In the genomic region with DNA sequence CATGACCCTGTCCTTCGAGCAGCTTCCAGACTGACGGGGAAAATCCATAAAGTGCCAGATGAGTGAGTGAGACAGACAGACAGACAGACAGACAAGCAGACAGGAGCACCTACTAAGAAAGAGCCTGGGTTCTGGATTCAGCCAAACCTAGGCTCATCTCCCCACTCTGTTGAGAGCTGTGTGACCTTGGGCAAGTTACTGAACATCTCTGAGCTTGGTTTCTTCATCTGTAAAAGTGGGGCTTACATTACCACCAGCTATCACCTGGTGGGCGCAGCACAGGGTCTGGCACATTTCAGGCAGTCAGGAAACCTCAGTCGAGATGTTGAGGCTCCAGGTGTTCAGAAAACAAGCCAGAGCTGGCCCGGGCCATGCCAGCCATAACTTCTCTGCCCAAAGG, we compare ENCODE assay signal across 32 cellular contexts. TPM values are rescaled to one million over a fixed set of nuclear protein-coding genes. Genes with fewer than 3 reads are reported as not detected.
"Had no signal": no experiment of that assay in that cellular context is flagged by ENCODE, and none has a peak within 500 bp of the region (broad histone marks: within the 10 kb centered on the region; RNA-seq: fewer than 3 reads in every experiment).

No MANE protein-coding gene starts in this region.

- H3K9me3 ChIP-seq: neutrophil, pancreas, prostate gland, spleen, suprapubic skin, testis, tibial artery, upper lobe of left lung, vagina had no signal

- H3K9ac ChIP-seq: neural progenitor cell had no signal

- DNase-seq: naive B cell; naive thymus-derived CD8-positive, alpha-beta T cell; nephron progenitor cell; nucleus accumbens; pancreas; right cardiac atrium; spleen; stimulated activated CD4-positive, alpha-beta T cell treated with anti-CD3 and anti-CD28 coated beads, Interleukin-12 subunit alpha, Interleukin-12 subunit beta, amount 100 ng/mL, for 4 hours; stimulated activated CD4-positive, alpha-beta T cell treated with anti-CD3 and anti-CD28 coated beads, Interleukin-1b, Interleukin-23, amount 100 ng/mL, for 48 hours; stimulated activated CD4-positive, alpha-beta T cell treated with anti-CD3 and anti-CD28 coated beads, Interleukin-4, amount 100 ng/mL, for 1 hour; stimulated activated CD4-positive, alpha-beta T cell treated with anti-CD3 and anti-CD28 coated beads, Interleukin-4, amount 100 ng/mL, for 4 hours; stimulated activated CD8-positive, alpha-beta memory T cell treated with anti-CD3 and anti-CD28 coated beads, Interleukin-4, amount 100 ng/mL, for 48 hours; stimulated activated naive CD4-positive, alpha-beta T cell; stimulated activated naive CD8-positive, alpha-beta T cell treated with anti-CD3 and anti-CD28 coated beads, Interleukin-15, amount 100 ng/mL, for 72 hours; stimulated activated naive CD8-positive, alpha-beta T cell treated with anti-CD3 and anti-CD28 coated beads, Interleukin-15, Interleukin-2, amounts not matched to agents 100 U/mL and 50 U/mL, for 24 hours; substantia nigra; testis; tibial artery; trophoblast cell; upper lobe of left lung had no signal

- H3K4me3 ChIP-seq: neural progenitor cell, pancreas, prostate gland, skin epidermis, smooth muscle cell, spleen, suprapubic skin, testis, tibial artery, upper lobe of left lung, vagina had no signal

- ATAC-seq: naive thymus-derived CD8-positive, alpha-beta T cell; natural killer cell treated with Interleukin-12 subunit alpha and Interleukin-12 subunit beta and Interleukin-15 and Interleukin-18, amount 100 ng/mL, for 72 hours; pancreas; right cardiac atrium; sciatic nerve; stimulated activated memory B cell treated with anti-CD40 and anti-IgM and Interleukin-4, amounts not matched to agents 10 μg/mL and 1 μg/mL and 100 μg/mL, for 72 hours; stimulated activated naive CD8-positive, alpha-beta T cell treated with anti-CD3 and anti-CD28 coated beads, Interleukin-15, amount 100 ng/mL, for 72 hours; stimulated activated naive CD8-positive, alpha-beta T cell treated with anti-CD3 and anti-CD28 coated beads, Interleukin-15, Interleukin-2, amounts not matched to agents 100 U/mL and 50 U/mL, for 24 hours had no signal

- H3K27ac ChIP-seq: neural progenitor cell, neutrophil, pancreas, prostate gland, skin epidermis, spleen, suprapubic skin, testis, tibial artery, upper lobe of left lung, vagina had no signal

- H3K4me1 ChIP-seq: pancreas, prostate gland, testis, tibial artery, vagina had no signal

- H3K27me3 ChIP-seq: neural progenitor cell, neutrophil, pancreas, spleen, suprapubic skin, testis, upper lobe of left lung, vagina had no signal

- H3K4me2 ChIP-seq: neural progenitor cell, smooth muscle cell had no signal

- H3K36me3 ChIP-seq: neural progenitor cell, neutrophil, pancreas, prostate gland, spleen, suprapubic skin, tibial artery, upper lobe of left lung, vagina had no signal

- FAIRE-seq: pancreas had no signal

- H2AFZ ChIP-seq: neural progenitor cell had no signal

RNA-seq across cellular contexts. Expression of gene C10orf105, which starts 37.6 kb away (rescaled TPM):
- total RNA-seq: natural killer cell treated with Interleukin-12 subunit alpha and Interleukin-12 subunit beta and Interleukin-15 and Interleukin-18, amount 100 ng/mL, for 72 hours; osteocyte; pulmonary artery endothelial cell had no signal
- polyA plus RNA-seq: smooth muscle cell had no signal
